In the genomic region with DNA sequence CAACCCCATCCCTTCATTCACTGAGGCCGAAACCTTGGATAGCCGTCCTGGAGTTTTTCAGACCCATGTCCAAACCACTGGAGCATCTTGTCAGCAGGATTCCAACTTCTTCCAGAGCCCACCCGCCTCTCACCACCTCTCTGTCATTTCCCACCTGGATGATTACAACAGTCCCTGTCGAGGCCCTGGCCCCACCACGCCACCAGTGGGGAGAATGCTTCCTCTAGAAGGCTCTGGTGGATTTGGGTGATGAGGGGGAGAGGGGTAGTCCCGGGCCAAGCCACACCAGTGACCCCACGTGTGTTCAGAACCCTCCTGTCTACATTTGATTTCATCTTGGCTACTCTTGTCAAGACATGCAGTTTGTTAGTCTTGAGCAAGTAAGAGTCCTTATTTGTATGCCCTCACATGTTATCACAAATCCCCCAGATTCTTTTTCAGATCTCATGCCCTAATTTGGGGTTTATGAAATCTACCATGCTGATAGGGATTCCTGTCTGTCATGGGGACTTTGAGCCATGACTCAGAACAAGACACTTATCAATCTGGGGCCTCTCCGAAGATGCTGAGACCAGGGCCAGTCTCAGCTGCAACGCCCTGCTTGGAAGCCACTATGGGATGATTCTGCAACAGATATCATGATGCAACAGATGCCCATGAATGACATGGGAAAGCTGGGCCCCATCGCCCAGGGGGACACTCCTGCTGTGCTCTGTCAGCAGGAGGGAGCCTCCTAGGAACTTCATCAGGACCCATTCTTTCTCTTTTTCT, we compare ENCODE assay signal across 12 cellular contexts.
DNase-seq lines count a peak whose midpoint lies in the region; ATAC-seq and TF ChIP-seq lines count a peak whose summit lies in the region.
"Had no signal": no experiment of that assay in that cellular context is flagged by ENCODE, and none has a peak within 500 bp of the region (broad histone marks: within the 10 kb centered on the region; RNA-seq: fewer than 3 reads in every experiment).

No MANE protein-coding gene starts in this region.

- H3K27ac Mint-ChIP-seq in dendritic cell treated with granulocyte-macrophage colony-stimulating factor and Interleukin-4, amounts not matched to agents 40 ng/mL and 50 ng/mL, for 4 days: peak overlapping the region; percentile 53

- peak overlapping the region in 14 of 21 experiments; percentile 53 to 88 (median 80) for H3K27ac ChIP-seq in skin epidermis

- no peak for TF ChIP-seq RAD21 in Ishikawa (IDR thresholded peaks at IDR 0.05; ENCODE audit: low read depth)

- no peaks in the 10 kb centered on the region for H3K9me3 Mint-ChIP-seq in dendritic cell treated with granulocyte-macrophage colony-stimulating factor and Interleukin-4, amounts not matched to agents 40 ng/mL and 50 ng/mL, for 4 days
- H3K9me3 Mint-ChIP-seq: activated CD4-positive, alpha-beta T cell treated with anti-CD3 and anti-CD28 coated beads, Interleukin-2, amount 10 ng/mL, durations not matched to agents 7 days and 5 days had no signal

- peak; percentile 80 for TF ChIP-seq EP300 in Ishikawa (IDR thresholded peaks at IDR 0.05; ENCODE audit: borderline replicate concordance)

- no peak for DNase-seq in NCI-H69 (lab: John Stamatoyannopoulos, UW)
- DNase-seq in NCI-H524 (lab: John Stamatoyannopoulos, UW): no peak
- no peak for DNase-seq in NCI-H1417 (lab: John Stamatoyannopoulos, UW)
- DNase-seq: activated CD4-positive, alpha-beta T cell treated with anti-CD3 and anti-CD28 coated beads, Interleukin-2, amount 10 ng/mL, durations not matched to agents 7 days and 5 days; NCI-H2171; sigmoid colon had no signal

- no peak overlapping the region for H3K4me3 Mint-ChIP-seq in dendritic cell treated with granulocyte-macrophage colony-stimulating factor and Interleukin-4, amounts not matched to agents 40 ng/mL and 50 ng/mL, for 4 days
- H3K4me3 Mint-ChIP-seq: activated CD4-positive, alpha-beta T cell treated with anti-CD3 and anti-CD28 coated beads, Interleukin-2, amount 10 ng/mL, durations not matched to agents 7 days and 5 days had no signal

- peaks cover 34% of the 10 kb centered on the region for H3K4me1 Mint-ChIP-seq in dendritic cell treated with granulocyte-macrophage colony-stimulating factor and Interleukin-4, amounts not matched to agents 40 ng/mL and 50 ng/mL, for 4 days (ENCODE audit: low read depth)
- H3K4me1 Mint-ChIP-seq: activated CD4-positive, alpha-beta T cell treated with anti-CD3 and anti-CD28 coated beads, Interleukin-2, amount 10 ng/mL, durations not matched to agents 7 days and 5 days had no signal

- intact Hi-C loops in dendritic cell treated with granulocyte-macrophage colony-stimulating factor and Interleukin-4, amounts not matched to agents 40 ng/mL and 50 ng/mL, for 4 days (cut with micrococcal nuclease): no loop called here

- ATAC-seq in GM18502 (IDR thresholded peaks at IDR 0.05; ENCODE audit: poor library complexity, unreplicated experiment): peak; percentile 70
- ATAC-seq in HG03565 (IDR thresholded peaks at IDR 0.05; ENCODE audit: unreplicated experiment): no peak

- H3K27me3 Mint-ChIP-seq in dendritic cell treated with granulocyte-macrophage colony-stimulating factor and Interleukin-4, amounts not matched to agents 40 ng/mL and 50 ng/mL, for 4 days: peaks cover 20% of the 10 kb centered on the region
- H3K27me3 Mint-ChIP-seq: activated CD4-positive, alpha-beta T cell treated with anti-CD3 and anti-CD28 coated beads, Interleukin-2, amount 10 ng/mL, durations not matched to agents 7 days and 5 days had no signal

- no peak overlapping the region for H3K4me3 ChIP-seq in skin epidermis
- H3K4me3 ChIP-seq: sigmoid colon, SJSA1 had no signal

- H3K36me3 Mint-ChIP-seq in dendritic cell treated with granulocyte-macrophage colony-stimulating factor and Interleukin-4, amounts not matched to agents 40 ng/mL and 50 ng/mL, for 4 days (ENCODE audit: low read depth): no peaks in the 10 kb centered on the region

TF ChIP-seq in Ishikawa, 13 proteins besides CTCF, POLR2A, EP300 and RAD21:
- TF ChIP-seq YY1 (IDR thresholded peaks at IDR 0.05; ENCODE audit: low read depth) (0 out of 2 replicates have a peak, but pooled peaks have one; percentile 36), FOXM1 (IDR thresholded peaks at IDR 0.05; ENCODE audit: borderline replicate concordance, low read depth) (no peak), CEBPB (IDR thresholded peaks at IDR 0.05) (peak; percentile 67; the same call in 1 of the 2 replicates), TEAD4 (IDR thresholded peaks at IDR 0.05) (no peak; the same call in 1 of the 2 replicates), TCF12 (IDR thresholded peaks at IDR 0.05; ENCODE audit: low read depth) (peak; percentile 70), EGR1 (IDR thresholded peaks at IDR 0.05) (no peak), TAF1 (IDR thresholded peaks at IDR 0.05; ENCODE audit: low read depth) (no peak), NFIC (IDR thresholded peaks at IDR 0.05) (no peak), ZBTB7A (IDR thresholded peaks at IDR 0.05; ENCODE audit: low read depth) (no peak), CREB1 (IDR thresholded peaks at IDR 0.05; ENCODE audit: low read depth) (no peak)
- TF ChIP-seq, protein P1, sequence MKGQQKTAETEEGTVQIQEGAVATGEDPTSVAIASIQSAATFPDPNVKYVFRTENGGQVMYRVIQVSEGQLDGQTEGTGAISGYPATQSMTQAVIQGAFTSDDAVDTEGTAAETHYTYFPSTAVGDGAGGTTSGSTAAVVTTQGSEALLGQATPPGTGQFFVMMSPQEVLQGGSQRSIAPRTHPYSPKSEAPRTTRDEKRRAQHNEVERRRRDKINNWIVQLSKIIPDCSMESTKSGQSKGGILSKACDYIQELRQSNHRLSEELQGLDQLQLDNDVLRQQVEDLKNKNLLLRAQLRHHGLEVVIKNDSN (IDR thresholded peaks at IDR 0.05): no peak
- TF ChIP-seq, protein P2, sequence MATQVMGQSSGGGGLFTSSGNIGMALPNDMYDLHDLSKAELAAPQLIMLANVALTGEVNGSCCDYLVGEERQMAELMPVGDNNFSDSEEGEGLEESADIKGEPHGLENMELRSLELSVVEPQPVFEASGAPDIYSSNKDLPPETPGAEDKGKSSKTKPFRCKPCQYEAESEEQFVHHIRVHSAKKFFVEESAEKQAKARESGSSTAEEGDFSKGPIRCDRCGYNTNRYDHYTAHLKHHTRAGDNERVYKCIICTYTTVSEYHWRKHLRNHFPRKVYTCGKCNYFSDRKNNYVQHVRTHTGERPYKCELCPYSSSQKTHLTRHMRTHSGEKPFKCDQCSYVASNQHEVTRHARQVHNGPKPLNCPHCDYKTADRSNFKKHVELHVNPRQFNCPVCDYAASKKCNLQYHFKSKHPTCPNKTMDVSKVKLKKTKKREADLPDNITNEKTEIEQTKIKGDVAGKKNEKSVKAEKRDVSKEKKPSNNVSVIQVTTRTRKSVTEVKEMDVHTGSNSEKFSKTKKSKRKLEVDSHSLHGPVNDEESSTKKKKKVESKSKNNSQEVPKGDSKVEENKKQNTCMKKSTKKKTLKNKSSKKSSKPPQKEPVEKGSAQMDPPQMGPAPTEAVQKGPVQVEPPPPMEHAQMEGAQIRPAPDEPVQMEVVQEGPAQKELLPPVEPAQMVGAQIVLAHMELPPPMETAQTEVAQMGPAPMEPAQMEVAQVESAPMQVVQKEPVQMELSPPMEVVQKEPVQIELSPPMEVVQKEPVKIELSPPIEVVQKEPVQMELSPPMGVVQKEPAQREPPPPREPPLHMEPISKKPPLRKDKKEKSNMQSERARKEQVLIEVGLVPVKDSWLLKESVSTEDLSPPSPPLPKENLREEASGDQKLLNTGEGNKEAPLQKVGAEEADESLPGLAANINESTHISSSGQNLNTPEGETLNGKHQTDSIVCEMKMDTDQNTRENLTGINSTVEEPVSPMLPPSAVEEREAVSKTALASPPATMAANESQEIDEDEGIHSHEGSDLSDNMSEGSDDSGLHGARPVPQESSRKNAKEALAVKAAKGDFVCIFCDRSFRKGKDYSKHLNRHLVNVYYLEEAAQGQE (IDR thresholded peaks at IDR 0.05; ENCODE audit: low read depth): no peak
- TF ChIP-seq, protein P3, sequence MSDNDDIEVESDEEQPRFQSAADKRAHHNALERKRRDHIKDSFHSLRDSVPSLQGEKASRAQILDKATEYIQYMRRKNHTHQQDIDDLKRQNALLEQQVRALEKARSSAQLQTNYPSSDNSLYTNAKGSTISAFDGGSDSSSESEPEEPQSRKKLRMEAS (IDR thresholded peaks at IDR 0.05): 0 out of 2 replicates have a peak, but pooled peaks have one; percentile 23
